In genomic region chr4:94446386-94446785, GRCh38 we compare ENCODE assay signal across 16 cellular contexts. TPM values are rescaled to one million over a fixed set of nuclear protein-coding genes. Genes with fewer than 3 reads are reported as not detected.
A peak's percentile ranks its signal among the peaks of the same experiment; 100 is the strongest.
DNase-seq lines count a peak whose midpoint lies in the region; ATAC-seq, FAIRE-seq and TF ChIP-seq lines count a peak whose summit lies in the region.
"Had no signal": no experiment of that assay in that cellular context is flagged by ENCODE, and none has a peak within 500 bp of the region (broad histone marks: within the 10 kb centered on the region; RNA-seq: fewer than 3 reads in every experiment).

No MANE protein-coding gene starts in this region.

- H3K4me2 ChIP-seq in A549, result no peak overlapping the region
- peak overlapping the region; percentile 13 for H3K4me2 ChIP-seq in keratinocyte (ENCODE audit: control insufficient read depth, extremely low read depth, insufficient read depth, low read depth, low read length)

- H3K4me3 ChIP-seq in A549 (no peak overlapping the region), bronchial epithelial cell (ENCODE audit: low read depth, low read length) (no peak overlapping the region), keratinocyte (ENCODE audit: control insufficient read depth in 2 of 3, extremely low read depth in 1 of 3, insufficient read depth in 2 of 3, low read depth in 1 of 3, low read length in 3 of 3) (no peak overlapping the region)
- H3K4me3 ChIP-seq: SK-N-MC, stomach had no signal

- CTCF ChIA-PET in A549 (lab: Yijun Ruan, JAX), result no interaction called here

- DNase-seq in A549 (ENCODE audit: low read depth in 1 of 2, low spot score in 1 of 2) (no peak), LoVo (ENCODE audit: low spot score) (peak; percentile 26), bronchial epithelial cell (ENCODE audit: low read depth) (peak; percentile 98), keratinocyte (ENCODE audit: low read depth, low spot score) (no peak), NCI-H146 (lab: John Stamatoyannopoulos, UW) (no peak), HuH-7.5 (ENCODE audit: low spot score) (no peak)
- DNase-seq in activated naive CD4-positive, alpha-beta T cell treated with anti-CD3 and anti-CD28 coated beads, Interleukin-2, amount 50 U/mL, for 72 hours (ENCODE audit: low spot score in 2 of 2), result no peak
- DNase-seq: activated CD8-positive, alpha-beta T cell treated with anti-CD3 and anti-CD28 coated beads for 36 hours; central memory CD4-positive, alpha-beta T cell; NCI-H2171; small intestine; stomach had no signal

- no peaks in the 10 kb centered on the region for H3K36me3 Mint-ChIP-seq in activated naive CD4-positive, alpha-beta T cell treated with anti-CD3 and anti-CD28 coated beads, Interleukin-2, amount 50 U/mL, for 72 hours

- no peak overlapping the region for H3K27ac Mint-ChIP-seq in activated naive CD4-positive, alpha-beta T cell treated with anti-CD3 and anti-CD28 coated beads, Interleukin-2, amount 50 U/mL, for 72 hours
- H3K27ac Mint-ChIP-seq: activated CD8-positive, alpha-beta T cell treated with anti-CD3 and anti-CD28 coated beads for 36 hours had no signal

- WGBS in A549 (ENCODE audit: missing lambda C conversion rate), result 66% methylated on average over 3 of the region's 3 CpGs

- dilution Hi-C loops in keratinocyte (cut with MboI; ENCODE audit: extremely low pct_ligation_motif_present, low sequenced_read_pairs), result no loop called here

- no peak for TF ChIP-seq RAD21 in A549 (conservative IDR thresholded peaks at IDR 0.05 in 1 of 2, IDR thresholded peaks at IDR 0.05 in 1 of 2)

- H4K20me1 ChIP-seq in keratinocyte (ENCODE audit: control insufficient read depth, extremely low read depth, insufficient read depth, low read length), result no peaks in the 10 kb centered on the region

- no peak for TF ChIP-seq POLR2A in A549 (IDR thresholded peaks at IDR 0.05; ENCODE audit: low read length)

- H3K4me1 ChIP-seq in A549 (peaks cover 25% of the 10 kb centered on the region), keratinocyte (ENCODE audit: control insufficient read depth, extremely low read depth, insufficient read depth, low read length) (peaks cover 27% of the 10 kb centered on the region)

- H3K9me3 ChIP-seq in A549, result no peaks in the 10 kb centered on the region
- H3K9me3 ChIP-seq in keratinocyte (ENCODE audit: control insufficient read depth, low read depth, low read length), result no peaks in the 10 kb centered on the region
- H3K9me3 ChIP-seq: stomach had no signal

- no peaks in the 10 kb centered on the region for H3K27me3 ChIP-seq in bronchial epithelial cell (ENCODE audit: control insufficient read depth, insufficient read depth, low read length)
- no peaks in the 10 kb centered on the region for H3K27me3 ChIP-seq in keratinocyte (ENCODE audit: control insufficient read depth, extremely low read depth, insufficient read depth, low read length)
- H3K27me3 ChIP-seq: stomach had no signal

- H3K79me2 ChIP-seq in keratinocyte (ENCODE audit: control insufficient read depth, insufficient read depth, low read length), result no peaks in the 10 kb centered on the region

- peak overlapping the region; percentile 72 for H2AFZ ChIP-seq in keratinocyte (ENCODE audit: control insufficient read depth, low read length)

- POLR2A ChIA-PET in A549 (lab: Yijun Ruan, JAX), result no interaction called here

- H3K27ac ChIP-seq in A549, result no peak overlapping the region
- H3K27ac ChIP-seq in keratinocyte (ENCODE audit: control insufficient read depth, insufficient read depth, low read length), result peak overlapping the region; percentile 67
- H3K27ac ChIP-seq: SK-N-MC, stomach had no signal

- no peaks in the 10 kb centered on the region for H3K9me1 ChIP-seq in keratinocyte (ENCODE audit: control insufficient read depth, extremely low read depth, insufficient read depth, low read length)

- H3K9ac ChIP-seq in keratinocyte (ENCODE audit: control insufficient read depth, extremely low read depth, insufficient read depth, low read length), result no peak overlapping the region

- H3K36me3 ChIP-seq in bronchial epithelial cell (ENCODE audit: control insufficient read depth, insufficient read depth, low read length), result no peaks in the 10 kb centered on the region
- no peaks in the 10 kb centered on the region for H3K36me3 ChIP-seq in keratinocyte (ENCODE audit: control insufficient read depth in 2 of 2, extremely low read depth in 1 of 2, insufficient read depth in 2 of 2, low read length in 2 of 2)
- H3K36me3 ChIP-seq: stomach had no signal

- FAIRE-seq in A549 (lab: Jason Lieb, UNC) (no peak), bronchial epithelial cell (lab: Jason Lieb, UNC) (no peak), keratinocyte (lab: Jason Lieb, UNC) (peak; percentile 93)
- FAIRE-seq: A204.1, HTR-8/SVneo, small intestine had no signal

- TF ChIP-seq CTCF in A549 (IDR thresholded peaks at IDR 0.05), result no peak
- TF ChIP-seq CTCF in bronchial epithelial cell (IDR thresholded peaks at IDR 0.05; ENCODE audit: insufficient read depth, low read length, severe bottlenecking), result no peak
- TF ChIP-seq CTCF in keratinocyte (optimal IDR thresholded peaks at IDR 0.05 in 1 of 3, IDR thresholded peaks at IDR 0.05 in 1 of 3, conservative IDR thresholded peaks at IDR 0.05 in 1 of 3; ENCODE audit: extremely low read depth in 1 of 3, insufficient read depth in 2 of 3, low read length in 3 of 3), result no peak

- no peaks in the 10 kb centered on the region for H3K9me3 Mint-ChIP-seq in activated naive CD4-positive, alpha-beta T cell treated with anti-CD3 and anti-CD28 coated beads, Interleukin-2, amount 50 U/mL, for 72 hours
- H3K9me3 Mint-ChIP-seq: activated CD8-positive, alpha-beta T cell treated with anti-CD3 and anti-CD28 coated beads for 36 hours had no signal

- ATAC-seq in A549 (peak; percentile 48 to 52; a peak in 2 of 6 replicates), HG03039 (IDR thresholded peaks at IDR 0.05; ENCODE audit: unreplicated experiment) (no peak)
- no peak for ATAC-seq in activated naive CD4-positive, alpha-beta T cell treated with anti-CD3 and anti-CD28 coated beads, Interleukin-2, amount 50 U/mL, for 72 hours
- ATAC-seq: activated CD8-positive, alpha-beta T cell treated with anti-CD3 and anti-CD28 coated beads for 36 hours had no signal

- no peak for TF ChIP-seq EP300 in A549 (IDR thresholded peaks at IDR 0.05)

TF ChIP-seq in A549, 52 proteins besides CTCF, POLR2A, EP300 and RAD21:
- TF ChIP-seq CBX8 (IDR thresholded peaks at IDR 0.05) (no peak), MAX (IDR thresholded peaks at IDR 0.05) (no peak), BCL3 (IDR thresholded peaks at IDR 0.05) (no peak)

RNA-seq across cellular contexts. Expression of gene PDLIM5, which starts 5.4 kb away (rescaled TPM):
- polyA plus RNA-seq in A549 (2011; rRNA removed) (199 and 242 TPM in 2 replicates), A549 (2017; fragmentation: RNase III; extraction: RNeasy Plus Mini Kit Qiagen cat#74134 plus additional on column Dnase treatment) (43.9 to 54.2 TPM (median 48.2 TPM) in 3 replicates), keratinocyte (112 to 123 TPM (median 121 TPM) in 3 replicates)
- polyA plus RNA-seq in A549 (2012; cell fraction: cytosol; rRNA removed), result 49.8 and 61.2 TPM in 2 replicates
- polyA plus RNA-seq in A549 (2012; cell fraction: nucleus; rRNA removed), result 46.5 and 53.3 TPM in 2 replicates
- 282 and 319 TPM in 2 replicates for polyA minus RNA-seq in A549 (2011; rRNA and poly(A)+ RNA removed)
- 82.9 and 121 TPM in 2 replicates for total RNA-seq in bronchial epithelial cell
- polyA plus RNA-seq in keratinocyte (2011; ENCODE audit: low read depth), result 70.2 TPM
- polyA plus RNA-seq in keratinocyte (2011; cell fraction: cytosol; rRNA removed), result 86.5 and 117 TPM in 2 replicates
- polyA plus RNA-seq in keratinocyte (2011; cell fraction: nucleus; rRNA removed), result 138 and 152 TPM in 2 replicates
- 42.5 and 63.4 TPM in 2 replicates for polyA plus RNA-seq in keratinocyte (2012; ENCODE audit: low replicate concordance)
- 185 to 420 TPM (median 373 TPM) in 3 replicates for polyA minus RNA-seq in keratinocyte
- polyA minus RNA-seq in keratinocyte (2011; cell fraction: cytosol; rRNA and poly(A)+ RNA removed), result 88.2 TPM
- 164 and 306 TPM in 2 replicates for polyA minus RNA-seq in keratinocyte (2011; cell fraction: nucleus; rRNA and poly(A)+ RNA removed)
- 10 to 100 TPM; 18.6 to 21.8 TPM for total RNA-seq in activated naive CD4-positive, alpha-beta T cell treated with anti-CD3 and anti-CD28 coated beads, Interleukin-2, amount 50 U/mL, for 72 hours

Comparison
In these comparisons a context has a peak if more than half of its experiments do, and no peak if none do; other contexts are left out.
1. ATAC-seq: peak in A549 (2 of 2); none in HG03039 (single experiment) and activated naive CD4-positive, alpha-beta T cell treated with anti-CD3 and anti-CD28 coated beads, Interleukin-2, amount 50 U/mL, for 72 hours (0 of 2).
2. DNase-seq: peak in LoVo (single experiment) and bronchial epithelial cell (single experiment); none in A549 (0 of 2), keratinocyte (single experiment), NCI-H146 (single experiment), HuH-7.5 (single experiment) and activated naive CD4-positive, alpha-beta T cell treated with anti-CD3 and anti-CD28 coated beads, Interleukin-2, amount 50 U/mL, for 72 hours (0 of 2).